In the genomic region with DNA sequence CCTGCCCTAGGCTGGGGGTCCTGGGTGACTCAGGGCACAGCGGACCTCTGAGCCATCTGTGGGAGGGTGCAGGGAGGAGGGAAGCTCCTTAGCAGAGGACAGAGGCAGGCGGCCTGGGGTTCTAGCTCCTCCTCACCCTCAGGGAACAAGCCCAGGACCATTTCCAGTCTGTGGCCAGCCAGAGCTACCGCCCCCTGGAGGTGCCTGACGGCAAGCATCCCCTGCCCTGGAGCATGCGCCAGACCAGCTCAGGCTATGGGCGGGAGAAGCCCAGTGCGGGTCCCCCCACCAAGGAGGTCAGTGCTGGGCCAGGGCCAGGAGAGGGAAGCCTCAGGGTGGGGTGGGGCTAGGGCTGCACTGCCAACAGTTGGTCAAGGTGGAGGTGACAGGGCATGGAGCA, we compare ENCODE assay signal across 8 cellular contexts. TPM values are rescaled to one million over a fixed set of nuclear protein-coding genes. Genes with fewer than 3 reads are reported as not detected.
A peak's percentile ranks its signal among the peaks of the same experiment; 100 is the strongest.
DNase-seq lines count a peak whose midpoint lies in the region; ATAC-seq and TF ChIP-seq lines count a peak whose summit lies in the region.

No MANE protein-coding gene starts in this region.

- peak; percentile 39 for DNase-seq in A673 (ENCODE audit: low spot score)
- peak; percentile 18 for DNase-seq in HCEC 1CT
- peak; percentile 25 for DNase-seq in activated T-cell treated with anti-CD3 and anti-CD28 coated beads, Interleukin-2, amount 50 U/mL, for 1 hour
- DNase-seq in left kidney (ENCODE audit: low read depth, low spot score): peak; percentile 50
- DNase-seq in DMS79 treated with DMSO at 0.1 percent for 48 hours (lab: John Stamatoyannopoulos, UW): no peak
- no peak for DNase-seq in GM19238 (ENCODE audit: insufficient read length, low spot score)
- DNase-seq in posterior cingulate gyrus: no peak

- no peaks in the 10 kb centered on the region for H3K36me3 ChIP-seq in A673 (ENCODE audit: insufficient read depth, low read length, poor library complexity, severe bottlenecking)

- CTCF ChIA-PET in A673 (lab: Charles Lee): interaction anchor here (0.6 to 1.6 kb wide), 11 partner anchors 9 to 156 kb away, joined by 3 to 12 read pairs (median 3); no protein-coding TSS in a partner anchor

- no peak overlapping the region for H3K4me3 ChIP-seq in A673 (ENCODE audit: low read depth, low read length, poor library complexity, severe bottlenecking)

- H3K9me3 ChIP-seq in A673 (ENCODE audit: low read depth, low read length, poor library complexity, severe bottlenecking): no peaks in the 10 kb centered on the region

- POLR2A ChIA-PET in A673 (lab: Charles Lee; ENCODE audit: low non-redundant PET): interaction anchor here (0.5 kb wide), 1 partner anchor 34 kb away, joined by 5 read pairs; no protein-coding TSS in a partner anchor

- ATAC-seq in HG03097 (IDR thresholded peaks at IDR 0.05; ENCODE audit: low FRiP score, unreplicated experiment): no peak

- TF ChIP-seq CTCF in A673 (conservative IDR thresholded peaks at IDR 0.05; ENCODE audit: low read depth, low read length): peak; percentile 80

- H3K4me1 ChIP-seq in A673 (ENCODE audit: insufficient read depth, low read length, poor library complexity, severe bottlenecking): no peaks in the 10 kb centered on the region

- H3K27ac ChIP-seq in A673 (ENCODE audit: low read depth, low read length, poor library complexity, severe bottlenecking): no peak overlapping the region

- BruUV-seq in A673 (replicated peaks; lab: Mats Ljungman, UMichigan): no TSS peak

- intact Hi-C loops in A673 (cut with micrococcal nuclease; ENCODE audit: unreplicated experiment) (no loop called here), posterior cingulate gyrus (cut with DNase I) (no loop called here)

- H3K27me3 ChIP-seq in A673 (replicated peaks; ENCODE audit: insufficient read depth, low read depth, low read length, poor library complexity): no peaks in the 10 kb centered on the region

RNA-seq across cellular contexts. Expression of a gene that starts 26.0 kb away (rescaled TPM):
- 17.3 and 17.4 TPM in 2 replicates for total RNA-seq in A673 (2021)

RNA-seq across cellular contexts. Expression of a gene that starts 52.6 kb away (rescaled TPM):
- total RNA-seq in A673 (2021): 46.6 and 49.1 TPM in 2 replicates

RNA-seq across cellular contexts. Expression of a gene that starts 52.7 kb away (rescaled TPM):
- 160 and 162 TPM in 2 replicates for total RNA-seq in A673 (2021)

Comparison
In these comparisons a context has a peak if more than half of its experiments do, and no peak if none do; other contexts are left out.
1. DNase-seq: peak in A673 (single experiment), HCEC 1CT (single experiment), activated T-cell treated with anti-CD3 and anti-CD28 coated beads, Interleukin-2, amount 50 U/mL, for 1 hour (single experiment) and left kidney (single experiment); none in DMS79 treated with DMSO at 0.1 percent for 48 hours (single experiment), GM19238 (single experiment) and posterior cingulate gyrus (0 of 10).